ENCODE assay signal across 20 cellular contexts in the genomic region with DNA sequence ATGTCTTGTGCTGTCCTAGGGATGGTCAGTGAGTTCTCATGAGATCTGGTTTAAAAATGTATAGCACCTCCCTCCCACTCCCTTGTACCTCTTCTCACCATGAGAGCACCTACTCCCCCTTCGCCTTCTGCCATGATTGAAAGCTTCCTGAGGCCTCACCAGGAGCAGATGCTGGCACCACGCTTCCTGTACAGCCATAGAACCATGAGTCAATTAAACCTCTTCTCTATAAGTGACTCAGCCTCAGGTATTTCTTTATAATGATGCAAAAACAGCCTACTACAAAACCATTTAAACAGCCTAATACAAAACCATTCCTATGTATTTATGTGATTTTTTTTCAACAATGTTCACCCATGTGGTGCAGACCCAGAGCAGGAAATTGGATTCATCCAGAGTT.
"Had no signal": no experiment of that assay in that cellular context is flagged by ENCODE, and none has a peak within 500 bp of the region (broad histone marks: within the 10 kb centered on the region; RNA-seq: fewer than 3 reads in every experiment).

No MANE protein-coding gene starts in this region.

- DNase-seq: activated CD4-positive, alpha-beta T cell treated with anti-CD3 and anti-CD28 coated beads, Interleukin-2, amount 10 ng/mL, durations not matched to agents 7 days and 5 days; activated effector memory CD4-positive, alpha-beta T cell treated with Interleukin-2 at 50 U/mL for 16 hours; activated naive CD8-positive, alpha-beta T cell treated with anti-CD3 and anti-CD28 coated beads, Interleukin-2, amount 10 ng/mL, durations not matched to agents 7 days and 5 days; body of pancreas; caudate nucleus; effector memory CD8-positive, alpha-beta T cell; foreskin fibroblast; naive thymus-derived CD8-positive, alpha-beta T cell; SK-N-SH; stimulated activated CD4-positive, alpha-beta T cell treated with anti-CD3 and anti-CD28 coated beads, Interleukin-4, amount 100 ng/mL, for 24 hours; T-helper 1 cell; T-helper 9 cell; tibial artery had no signal

- ATAC-seq: body of pancreas; effector memory CD8-positive, alpha-beta T cell; naive thymus-derived CD8-positive, alpha-beta T cell; sciatic nerve; stimulated activated effector memory CD8-positive, alpha-beta T cell treated with anti-CD3 and anti-CD28 coated beads, Interleukin-12 subunit alpha, Interleukin-12 subunit beta, amount 100 ng/mL, for 72 hours had no signal

- H3K27me3 Mint-ChIP-seq: activated CD4-positive, alpha-beta T cell treated with anti-CD3 and anti-CD28 coated beads, Interleukin-2, amount 10 ng/mL, durations not matched to agents 7 days and 5 days; activated naive CD8-positive, alpha-beta T cell treated with anti-CD3 and anti-CD28 coated beads, Interleukin-2, amount 10 ng/mL, durations not matched to agents 7 days and 5 days; effector memory CD8-positive, alpha-beta T cell; naive thymus-derived CD8-positive, alpha-beta T cell had no signal

- H3K27ac ChIP-seq: body of pancreas, epithelial cell of prostate, hepatocyte, neutrophil, parathyroid adenoma, tibial artery had no signal

- H3K27ac Mint-ChIP-seq: activated CD4-positive, alpha-beta T cell treated with anti-CD3 and anti-CD28 coated beads, Interleukin-2, amount 10 ng/mL, durations not matched to agents 7 days and 5 days; activated naive CD8-positive, alpha-beta T cell treated with anti-CD3 and anti-CD28 coated beads, Interleukin-2, amount 10 ng/mL, durations not matched to agents 7 days and 5 days; stimulated activated effector memory CD8-positive, alpha-beta T cell treated with anti-CD3 and anti-CD28 coated beads, Interleukin-12 subunit alpha, Interleukin-12 subunit beta, amount 100 ng/mL, for 72 hours had no signal

- H3K9me3 Mint-ChIP-seq: effector memory CD8-positive, alpha-beta T cell had no signal

- H3K4me3 ChIP-seq: body of pancreas, hepatocyte, smooth muscle cell, tibial artery had no signal

- H3K4me3 Mint-ChIP-seq: activated CD4-positive, alpha-beta T cell treated with anti-CD3 and anti-CD28 coated beads, Interleukin-2, amount 10 ng/mL, durations not matched to agents 7 days and 5 days; activated naive CD8-positive, alpha-beta T cell treated with anti-CD3 and anti-CD28 coated beads, Interleukin-2, amount 10 ng/mL, durations not matched to agents 7 days and 5 days; effector memory CD8-positive, alpha-beta T cell; stimulated activated effector memory CD8-positive, alpha-beta T cell treated with anti-CD3 and anti-CD28 coated beads, Interleukin-12 subunit alpha, Interleukin-12 subunit beta, amount 100 ng/mL, for 72 hours had no signal
